ENCODE assay signal across 19 cellular contexts in the genomic region with DNA sequence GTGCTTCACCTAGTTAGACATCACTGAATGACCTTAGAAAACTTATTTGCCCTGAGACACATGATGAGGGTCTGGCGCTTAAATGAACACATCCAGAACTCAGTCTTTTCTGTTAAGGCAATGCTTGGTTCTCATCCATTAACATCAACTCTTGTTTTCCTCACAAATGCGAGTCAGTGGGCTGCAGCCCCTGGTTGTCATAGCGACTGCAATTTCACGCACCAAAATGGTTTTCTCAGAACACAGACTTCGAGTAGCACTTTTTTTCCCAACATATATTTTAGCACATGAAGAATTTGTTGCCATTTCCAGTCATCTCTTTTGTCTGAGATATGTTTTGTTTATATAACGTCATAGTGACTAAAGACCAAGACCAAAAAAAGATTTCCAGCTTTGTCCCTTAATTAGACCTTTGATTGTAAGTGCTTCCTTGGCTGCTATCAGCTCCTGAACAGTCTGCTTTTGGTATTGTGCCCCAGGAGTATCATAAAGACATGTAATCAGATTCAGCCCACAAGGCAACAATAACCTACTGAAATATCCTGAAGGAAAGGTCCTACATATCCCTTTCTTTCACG.
DNase-seq lines count a peak whose midpoint lies in the region; ATAC-seq, FAIRE-seq and TF ChIP-seq lines count a peak whose summit lies in the region.
"Had no signal": no experiment of that assay in that cellular context is flagged by ENCODE, and none has a peak within 500 bp of the region (broad histone marks: within the 10 kb centered on the region; RNA-seq: fewer than 3 reads in every experiment).

No MANE protein-coding gene starts in this region.

- no peak for TF ChIP-seq EP300 in neural cell (conservative IDR thresholded peaks at IDR 0.05; ENCODE audit: poor library complexity, severe bottlenecking)

- no peak overlapping the region for H3K4me3 Mint-ChIP-seq in activated T-helper 1 cell treated with anti-CD3 and anti-CD28 coated beads, Interleukin-12 subunit alpha, Interleukin-12 subunit beta, Interleukin-2, Interleukin-4 antibody, amounts not matched to agents 30 ng/mL and 10 ng/mL and 1 ng/mL, durations not matched to agents 14 hours and 24 hours and 36 hours
- H3K4me3 Mint-ChIP-seq: activated CD8-positive, alpha-beta T cell treated with anti-CD3 and anti-CD28 coated beads, Interleukin-2, amount 10 ng/mL, durations not matched to agents 7 days and 5 days; effector memory CD8-positive, alpha-beta T cell had no signal

- CTCF ChIA-PET in HEK293T (lab: Yijun Ruan, JAX): no interaction called here

- H3K36me3 Mint-ChIP-seq in activated T-helper 1 cell treated with anti-CD3 and anti-CD28 coated beads, Interleukin-12 subunit alpha, Interleukin-12 subunit beta, Interleukin-2, Interleukin-4 antibody, amounts not matched to agents 30 ng/mL and 10 ng/mL and 1 ng/mL, durations not matched to agents 14 hours and 24 hours and 36 hours (ENCODE audit: low read depth): no peaks in the 10 kb centered on the region

- DNase-seq in H54 (ENCODE audit: insufficient read length, low spot score): no peak
- peak; percentile 36 for DNase-seq in RPMI7951 (ENCODE audit: low read depth)
- DNase-seq in activated CD4-positive, CD25-positive, alpha-beta regulatory T cell (lab: John Stamatoyannopoulos, UW): no peak
- DNase-seq in HEK293T (ENCODE audit: extremely low spot score): no peak
- no peak for DNase-seq in activated T-helper 1 cell treated with anti-CD3 and anti-CD28 coated beads, Interleukin-12 subunit alpha, Interleukin-12 subunit beta, Interleukin-2, Interleukin-4 antibody, amounts not matched to agents 30 ng/mL and 10 ng/mL and 1 ng/mL, durations not matched to agents 14 hours and 24 hours and 36 hours (ENCODE audit: low spot score)
- DNase-seq: activated CD8-positive, alpha-beta T cell treated with anti-CD3 and anti-CD28 coated beads, Interleukin-2, amount 10 ng/mL, durations not matched to agents 7 days and 5 days; activated effector memory CD4-positive, alpha-beta T cell treated with anti-CD3 and anti-CD28 coated beads, Interleukin-2, amount 50 U/mL, for 16 hours; DMS53; effector memory CD8-positive, alpha-beta T cell; NCI-H2029; SHP77 treated with DMSO at 0.1 percent for 48 hours; stimulated activated CD8-positive, alpha-beta memory T cell treated with anti-CD3 and anti-CD28 coated beads, Interleukin-4, amount 100 ng/mL, for 48 hours; tibial artery had no signal

- POLR2A ChIA-PET in HEK293T (lab: Yijun Ruan, JAX): no interaction called here

- no peak for TF ChIP-seq POLR2A in H54 (IDR thresholded peaks at IDR 0.05; ENCODE audit: low read depth, low read length)

- no peak overlapping the region for H3K27ac Mint-ChIP-seq in activated T-helper 1 cell treated with anti-CD3 and anti-CD28 coated beads, Interleukin-12 subunit alpha, Interleukin-12 subunit beta, Interleukin-2, Interleukin-4 antibody, amounts not matched to agents 30 ng/mL and 10 ng/mL and 1 ng/mL, durations not matched to agents 14 hours and 24 hours and 36 hours
- H3K27ac Mint-ChIP-seq: activated CD8-positive, alpha-beta T cell treated with anti-CD3 and anti-CD28 coated beads, Interleukin-2, amount 10 ng/mL, durations not matched to agents 7 days and 5 days; effector memory CD8-positive, alpha-beta T cell had no signal

- no peaks in the 10 kb centered on the region for H4K20me1 ChIP-seq in neural cell (ENCODE audit: insufficient read depth)

- TF ChIP-seq RAD21 in neural cell (conservative IDR thresholded peaks at IDR 0.05): no peak

- FAIRE-seq in H54 (lab: Jason Lieb, UNC): peak; percentile 45
- FAIRE-seq: keratinocyte had no signal

- no peaks in the 10 kb centered on the region for H3K9me3 Mint-ChIP-seq in activated T-helper 1 cell treated with anti-CD3 and anti-CD28 coated beads, Interleukin-12 subunit alpha, Interleukin-12 subunit beta, Interleukin-2, Interleukin-4 antibody, amounts not matched to agents 30 ng/mL and 10 ng/mL and 1 ng/mL, durations not matched to agents 14 hours and 24 hours and 36 hours
- H3K9me3 Mint-ChIP-seq: effector memory CD8-positive, alpha-beta T cell had no signal

- intact Hi-C loops in activated T-helper 1 cell treated with anti-CD3 and anti-CD28 coated beads, Interleukin-12 subunit alpha, Interleukin-12 subunit beta, Interleukin-2, Interleukin-4 antibody, amounts not matched to agents 30 ng/mL and 10 ng/mL and 1 ng/mL, durations not matched to agents 14 hours and 24 hours and 36 hours (cut with micrococcal nuclease): no loop called here

- peak overlapping the region; percentile 10 for H3K4me2 ChIP-seq in neural cell (ENCODE audit: low read length)

- no peaks in the 10 kb centered on the region for H3K9me3 ChIP-seq in ectodermal cell (ENCODE audit: control insufficient read depth, low read length)
- no peaks in the 10 kb centered on the region for H3K9me3 ChIP-seq in neural cell (ENCODE audit: low read length)
- H3K9me3 ChIP-seq: ascending aorta, tibial artery had no signal

- no peaks in the 10 kb centered on the region for H3K4me1 ChIP-seq in ectodermal cell (ENCODE audit: control insufficient read depth, insufficient read depth, low read length)
- H3K4me1 ChIP-seq: tibial artery had no signal

- H3K36me3 ChIP-seq in ectodermal cell (ENCODE audit: control insufficient read depth, insufficient read depth, low read length) (no peaks in the 10 kb centered on the region), neural cell (ENCODE audit: insufficient read depth, low read length) (no peaks in the 10 kb centered on the region)
- H3K36me3 ChIP-seq: ascending aorta, tibial artery had no signal

- H3K27ac ChIP-seq in ectodermal cell (ENCODE audit: insufficient read depth, low read depth, low read length, poor library complexity, severe bottlenecking) (peak overlapping the region; percentile 39), neural cell (ENCODE audit: low read length) (peak overlapping the region; percentile 55)
- H3K27ac ChIP-seq: ascending aorta; BLaER1 treated with 17β-estradiol and CSF1 and Interleukin-3, amounts not matched to agents 10 nM and 100 nM; tibial artery had no signal

- H3K9me2 ChIP-seq in neural cell (ENCODE audit: insufficient read depth, low read length): no peaks in the 10 kb centered on the region

- H3K27me3 ChIP-seq in ectodermal cell (ENCODE audit: control insufficient read depth, insufficient read depth, low read length, poor library complexity, severe bottlenecking): no peaks in the 10 kb centered on the region
- H3K27me3 ChIP-seq in neural cell (ENCODE audit: insufficient read depth, low read depth, low read length): no peaks in the 10 kb centered on the region
- H3K27me3 ChIP-seq: ascending aorta; BLaER1 treated with 17β-estradiol and CSF1 and Interleukin-3, amounts not matched to agents 10 nM and 100 nM; tibial artery had no signal

- no peaks in the 10 kb centered on the region for H3K79me2 ChIP-seq in neural cell (replicated peaks; ENCODE audit: insufficient read depth, low read length)

- no peaks in the 10 kb centered on the region for H3F3A ChIP-seq in neural cell (ENCODE audit: insufficient read depth, low read length, poor library complexity, severe bottlenecking)

- no peak for TF ChIP-seq CTCF in neural cell (IDR thresholded peaks at IDR 0.05; ENCODE audit: poor library complexity, severe bottlenecking)

- no peaks in the 10 kb centered on the region for H3K4me1 Mint-ChIP-seq in activated T-helper 1 cell treated with anti-CD3 and anti-CD28 coated beads, Interleukin-12 subunit alpha, Interleukin-12 subunit beta, Interleukin-2, Interleukin-4 antibody, amounts not matched to agents 30 ng/mL and 10 ng/mL and 1 ng/mL, durations not matched to agents 14 hours and 24 hours and 36 hours (ENCODE audit: low read depth)

- H2AFZ ChIP-seq in neural cell (ENCODE audit: low read depth, low read length): no peak overlapping the region

- ATAC-seq in GM18867 (IDR thresholded peaks at IDR 0.05; ENCODE audit: unreplicated experiment): no peak
- ATAC-seq: activated CD8-positive, alpha-beta T cell treated with anti-CD3 and anti-CD28 coated beads, Interleukin-2, amount 10 ng/mL, durations not matched to agents 7 days and 5 days; effector memory CD8-positive, alpha-beta T cell had no signal

- no peak overlapping the region for H3K4me3 ChIP-seq in ectodermal cell (ENCODE audit: insufficient read depth, low read depth, low read length)
- H3K4me3 ChIP-seq in neural cell (ENCODE audit: low read length): peak overlapping the region; percentile 28
- H3K4me3 ChIP-seq: ascending aorta; BLaER1 treated with 17β-estradiol and CSF1 and Interleukin-3, amounts not matched to agents 10 nM and 100 nM; tibial artery had no signal

- H3K9ac ChIP-seq in neural cell (ENCODE audit: low read length): no peak overlapping the region
- H3K9ac ChIP-seq: BLaER1 treated with 17β-estradiol and CSF1 and Interleukin-3, amounts not matched to agents 10 nM and 100 nM had no signal

- peaks cover 24% of the 10 kb centered on the region for H3K27me3 Mint-ChIP-seq in activated T-helper 1 cell treated with anti-CD3 and anti-CD28 coated beads, Interleukin-12 subunit alpha, Interleukin-12 subunit beta, Interleukin-2, Interleukin-4 antibody, amounts not matched to agents 30 ng/mL and 10 ng/mL and 1 ng/mL, durations not matched to agents 14 hours and 24 hours and 36 hours (ENCODE audit: insufficient read depth)

- 67 to 71% methylated on average over 7 of the region's 7 CpGs for WGBS in ectodermal cell, 2 experiments

TF ChIP-seq in neural cell, 6 proteins besides CTCF, POLR2A, EP300 and RAD21 (continues in another document):
- TF ChIP-seq MXI1 (conservative IDR thresholded peaks at IDR 0.05; ENCODE audit: poor library complexity, severe bottlenecking): peak; percentile 11

TF ChIP-seq in HEK293T, 16 proteins besides CTCF, POLR2A, EP300 and RAD21:
- TF ChIP-seq ZNF384 (IDR thresholded peaks at IDR 0.05): no peak
- no peak for TF ChIP-seq ELF4 (IDR thresholded peaks at IDR 0.05)
- TF ChIP-seq HDGF (IDR thresholded peaks at IDR 0.05; ENCODE audit: borderline replicate concordance): no peak
- no peak for TF ChIP-seq ARNT (IDR thresholded peaks at IDR 0.05)
- TF ChIP-seq FOXM1 (IDR thresholded peaks at IDR 0.05; ENCODE audit: borderline replicate concordance): no peak
- no peak for TF ChIP-seq L3MBTL2 (conservative IDR thresholded peaks at IDR 0.05)
- no peak for TF ChIP-seq LEF1 (IDR thresholded peaks at IDR 0.05; ENCODE audit: borderline replicate concordance)
TF ChIP-seq in HEK293T: peak in this region for 0.
